ENCODE assay signal across 6 cellular contexts in genomic region chr15:54776410-54776809, GRCh38.
"Had no signal": no experiment of that assay in that cellular context is flagged by ENCODE, and none has a peak within 500 bp of the region (broad histone marks: within the 10 kb centered on the region; RNA-seq: fewer than 3 reads in every experiment).

No MANE protein-coding gene starts in this region.

- H3K4me2 ChIP-seq: KMS-11 had no signal

- DNase-seq: IMR-90, KBM-7, KG1 had no signal

- H3K27ac ChIP-seq: HL-60, KMS-11 had no signal

- H3K9ac ChIP-seq: KMS-11 had no signal

- FAIRE-seq: HTR-8/SVneo had no signal
